Comparison of ENCODE assay signal across 18 cellular contexts in genomic region chr5:58885265-58885664, GRCh38.
DNase-seq lines count a peak whose midpoint lies in the region; ATAC-seq and TF ChIP-seq lines count a peak whose summit lies in the region.
"Had no signal": no experiment of that assay in that cellular context is flagged by ENCODE, and none has a peak within 500 bp of the region (broad histone marks: within the 10 kb centered on the region; RNA-seq: fewer than 3 reads in every experiment).

No MANE protein-coding gene starts in this region.

- H3K9ac ChIP-seq in OCI-LY3 (ENCODE audit: low read length): no peak overlapping the region
- no peak overlapping the region for H3K9ac ChIP-seq in colonic mucosa (ENCODE audit: low read depth in 2 of 2, low read length in 2 of 2)
- H3K9ac ChIP-seq: neural progenitor cell had no signal

- no peaks in the 10 kb centered on the region for H3K36me3 ChIP-seq in OCI-LY3 (replicated peaks; ENCODE audit: low read depth, low read length)
- H3K36me3 ChIP-seq in colonic mucosa: no peaks in the 10 kb centered on the region
- H3K36me3 ChIP-seq: neural progenitor cell, sigmoid colon had no signal

- no peaks in the 10 kb centered on the region for H3K27me3 ChIP-seq in OCI-LY3 (ENCODE audit: low read depth, low read length)
- H3K27me3 ChIP-seq in colonic mucosa: no peaks in the 10 kb centered on the region
- H3K27me3 ChIP-seq: neural progenitor cell, sigmoid colon, testis had no signal

- H3K4me1 ChIP-seq in OCI-LY3 (ENCODE audit: low read length) (peaks cover 15% of the 10 kb centered on the region), colonic mucosa (no peaks in the 10 kb centered on the region)
- H3K4me1 ChIP-seq: neural progenitor cell had no signal

- no peak overlapping the region for H2AFZ ChIP-seq in OCI-LY3 (ENCODE audit: low read depth, low read length)
- H2AFZ ChIP-seq: neural progenitor cell had no signal

- H3K9me3 ChIP-seq in OCI-LY3 (ENCODE audit: insufficient read depth, low read length) (no peaks in the 10 kb centered on the region), colonic mucosa (no peaks in the 10 kb centered on the region)
- H3K9me3 ChIP-seq: testis had no signal

- ATAC-seq in GM18907 (IDR thresholded peaks at IDR 0.05; ENCODE audit: unreplicated experiment): peak; percentile 85
- peak; percentile 42 for ATAC-seq in GM21576 (IDR thresholded peaks at IDR 0.05; ENCODE audit: unreplicated experiment)
- peak; percentile 66 for ATAC-seq in HG03064 (IDR thresholded peaks at IDR 0.05; ENCODE audit: low read depth, unreplicated experiment)
- no peak for ATAC-seq in HG02610 (IDR thresholded peaks at IDR 0.05; ENCODE audit: unreplicated experiment)
- ATAC-seq: activated naive CD8-positive, alpha-beta T cell treated with anti-CD3 and anti-CD28 coated beads, Interleukin-2, amount 50 U/mL, for 24 hours; HepG2 had no signal

- H3K4me3 ChIP-seq in OCI-LY3 (ENCODE audit: low read length): no peak overlapping the region
- no peak overlapping the region for H3K4me3 ChIP-seq in colonic mucosa
- H3K4me3 ChIP-seq: neural progenitor cell, sigmoid colon, testis had no signal

- intact Hi-C loops in colonic mucosa (cut with DNase I): loop anchor here (10.0 kb wide), 2 partner anchors 490 to 910 kb away; no protein-coding TSS in a partner anchor

- TF ChIP-seq CTCF in OCI-LY3 (IDR thresholded peaks at IDR 0.05; ENCODE audit: low read depth, low read length): no peak
- TF ChIP-seq CTCF in colonic mucosa (IDR thresholded peaks at IDR 0.05): no peak

- H3K79me2 ChIP-seq in OCI-LY3 (ENCODE audit: low read length): no peaks in the 10 kb centered on the region

- no peaks in the 10 kb centered on the region for H4K20me1 ChIP-seq in OCI-LY3 (ENCODE audit: insufficient read depth, low read length)

- DNase-seq in KG1 (lab: John Stamatoyannopoulos, UW) (no peak), NCI-H1694 (lab: John Stamatoyannopoulos, UW) (no peak), colonic mucosa (no peak)
- DNase-seq: activated CD4-positive, alpha-beta T cell treated with anti-CD3 and anti-CD28 coated beads, Interleukin-2, amount 50 U/mL, for 4 hours; activated naive CD8-positive, alpha-beta T cell treated with anti-CD3 and anti-CD28 coated beads, Interleukin-2, amount 50 U/mL, for 24 hours; NCI-H2081 treated with DMSO at 0.1 percent for 48 hours; NCI-H526 treated with DMSO at 0.1 percent for 48 hours; sigmoid colon; stimulated activated CD4-positive, alpha-beta T cell treated with anti-CD3 and anti-CD28 coated beads, Interleukin-2, amount 100 ng/mL, for 48 hours; stimulated activated CD8-positive, alpha-beta memory T cell treated with anti-CD3 and anti-CD28 coated beads, Interleukin-4, amount 100 ng/mL, for 48 hours; testis had no signal

- peak overlapping the region; percentile 11; the same call in 1 of the 2 replicates for H3K4me2 ChIP-seq in OCI-LY3 (ENCODE audit: low read length)
- H3K4me2 ChIP-seq: neural progenitor cell had no signal

- no peak overlapping the region for H3K27ac ChIP-seq in OCI-LY3 (ENCODE audit: low read length)
- H3K27ac ChIP-seq in colonic mucosa: no peak overlapping the region
- H3K27ac ChIP-seq: neural progenitor cell, testis had no signal
